Comparison of ENCODE assay signal across 8 cellular contexts in genomic region chr3:135965506-135966348, GRCh38. TPM values are rescaled to one million over a fixed set of nuclear protein-coding genes. Genes with fewer than 3 reads are reported as not detected.
DNase-seq lines count a peak whose midpoint lies in the region; ATAC-seq and TF ChIP-seq lines count a peak whose summit lies in the region.

Gene PPP2R3A, plus strand, starts transcription at chr3:135965728. Its CDS starts 35,771 bp downstream, at chr3:136001499.

- peak within 1 kb of the TSS; percentile 56 to 74 for H3K4me3 ChIP-seq in left lung

- no peaks in the 10 kb centered on the region for H3K36me3 Mint-ChIP-seq in activated CD4-positive, alpha-beta memory T cell treated with anti-CD3 and anti-CD28 coated beads for 36 hours

- peaks cover 28% of the 10 kb centered on the region for H3K27me3 Mint-ChIP-seq in activated CD4-positive, alpha-beta memory T cell treated with anti-CD3 and anti-CD28 coated beads for 36 hours

- H3K27ac ChIP-seq in 22Rv1: peak within 1 kb of the TSS; percentile 85
- peak within 1 kb of the TSS; percentile 82 to 84 for H3K27ac ChIP-seq in left lung

- no peaks in the 10 kb centered on the region for H3K36me3 ChIP-seq in left lung

- H3K4me1 Mint-ChIP-seq in activated CD4-positive, alpha-beta memory T cell treated with anti-CD3 and anti-CD28 coated beads for 36 hours (ENCODE audit: low read depth): peaks cover 10% of the 10 kb centered on the region

- H3K9me3 Mint-ChIP-seq in activated CD4-positive, alpha-beta memory T cell treated with anti-CD3 and anti-CD28 coated beads for 36 hours: peaks cover 14% of the 10 kb centered on the region

- DNase-seq in NCI-H460 (ENCODE audit: extremely low read depth, low read depth) (peak; percentile 58), dermis blood vessel endothelial cell (peak; percentile 88), left lung (peak; percentile 84 to 91)
- peak; percentile 80 for DNase-seq in activated CD4-positive, alpha-beta memory T cell treated with anti-CD3 and anti-CD28 coated beads for 36 hours
- peak; percentile 74 for DNase-seq in stimulated activated CD4-positive, alpha-beta T cell treated with anti-CD3 and anti-CD28 coated beads, Interleukin-1b, Interleukin-23, amount 100 ng/mL, for 48 hours

- peaks cover 8 to 22% of the 10 kb centered on the region in 2 donors for H3K4me1 ChIP-seq in left lung

- peak within 1 kb of the TSS; percentile 58 for H3K4me3 Mint-ChIP-seq in activated CD4-positive, alpha-beta memory T cell treated with anti-CD3 and anti-CD28 coated beads for 36 hours

- H3K9me3 ChIP-seq in left lung: peaks cover 0 to 9% of the 10 kb centered on the region in 2 donors

- intact Hi-C loops in activated CD4-positive, alpha-beta memory T cell treated with anti-CD3 and anti-CD28 coated beads for 36 hours (cut with micrococcal nuclease): loop anchor here (5.0 kb wide), 1 partner anchor 897 kb away; the partner anchor contains the start of gene NCK1
- intact Hi-C loops in left lung (cut with DNase I): no loop called here

- ATAC-seq in GM18873 (IDR thresholded peaks at IDR 0.05; ENCODE audit: low FRiP score, unreplicated experiment) (peak; percentile 54), HG03135 (IDR thresholded peaks at IDR 0.05; ENCODE audit: unreplicated experiment) (peak; percentile 82), left lung (peak; percentile 96)

- CTCF ChIA-PET in activated CD4-positive, alpha-beta memory T cell treated with anti-CD3 and anti-CD28 coated beads for 36 hours (lab: Charles Lee): interaction anchor here (0.6 to 0.9 kb wide), 2 partner anchors 787 to 1048 kb away, joined by 3 to 4 read pairs; partner anchors contain the start of gene STAG1

- no peak for TF ChIP-seq CTCF in 22Rv1 (IDR thresholded peaks at IDR 0.05)
- no peak for TF ChIP-seq CTCF in left lung (IDR thresholded peaks at IDR 0.05)

- POLR2A ChIA-PET in activated CD4-positive, alpha-beta memory T cell treated with anti-CD3 and anti-CD28 coated beads for 36 hours (lab: Charles Lee): no interaction called here

- no peak within 1 kb of the TSS for H3K27ac Mint-ChIP-seq in activated CD4-positive, alpha-beta memory T cell treated with anti-CD3 and anti-CD28 coated beads for 36 hours

- peaks cover 0 to 27% of the 10 kb centered on the region in 2 donors for H3K27me3 ChIP-seq in left lung

RNA-seq across cellular contexts. Expression of gene PPP2R3A, which starts in this region (rescaled TPM):
- total RNA-seq in NCI-H460 (2014; rRNA removed; shearing (Covaris generic)): 2.8 and 2.9 TPM in 2 replicates
- 1.0 and 1.1 TPM in 2 replicates for polyA plus RNA-seq in NCI-H460 (2014; cell fraction: nucleus; rRNA removed)
- under 1 TPM; 0.17 to 0.33 TPM for total RNA-seq in activated CD4-positive, alpha-beta memory T cell treated with anti-CD3 and anti-CD28 coated beads for 36 hours
- total RNA-seq in dermis blood vessel endothelial cell (7.3 and 9.9 TPM in 2 replicates), left lung (10 to 100 TPM in 1 of 2 donors, 1 to 10 TPM in 1; 8.1 to 11.3 TPM)

Comparison
In these comparisons a context has a peak if more than half of its experiments do, and no peak if none do; other contexts are left out.
1. Peak in every context shown above with its lines: DNase-seq, ATAC-seq, H3K4me3 ChIP-seq and H3K27ac ChIP-seq.
2. Peak in DNase-seq in activated CD4-positive, alpha-beta memory T cell treated with anti-CD3 and anti-CD28 coated beads for 36 hours; RNA of the gene not detected or under 1 TPM.